1 cellular context compared by ENCODE assay signal in the genomic region with DNA sequence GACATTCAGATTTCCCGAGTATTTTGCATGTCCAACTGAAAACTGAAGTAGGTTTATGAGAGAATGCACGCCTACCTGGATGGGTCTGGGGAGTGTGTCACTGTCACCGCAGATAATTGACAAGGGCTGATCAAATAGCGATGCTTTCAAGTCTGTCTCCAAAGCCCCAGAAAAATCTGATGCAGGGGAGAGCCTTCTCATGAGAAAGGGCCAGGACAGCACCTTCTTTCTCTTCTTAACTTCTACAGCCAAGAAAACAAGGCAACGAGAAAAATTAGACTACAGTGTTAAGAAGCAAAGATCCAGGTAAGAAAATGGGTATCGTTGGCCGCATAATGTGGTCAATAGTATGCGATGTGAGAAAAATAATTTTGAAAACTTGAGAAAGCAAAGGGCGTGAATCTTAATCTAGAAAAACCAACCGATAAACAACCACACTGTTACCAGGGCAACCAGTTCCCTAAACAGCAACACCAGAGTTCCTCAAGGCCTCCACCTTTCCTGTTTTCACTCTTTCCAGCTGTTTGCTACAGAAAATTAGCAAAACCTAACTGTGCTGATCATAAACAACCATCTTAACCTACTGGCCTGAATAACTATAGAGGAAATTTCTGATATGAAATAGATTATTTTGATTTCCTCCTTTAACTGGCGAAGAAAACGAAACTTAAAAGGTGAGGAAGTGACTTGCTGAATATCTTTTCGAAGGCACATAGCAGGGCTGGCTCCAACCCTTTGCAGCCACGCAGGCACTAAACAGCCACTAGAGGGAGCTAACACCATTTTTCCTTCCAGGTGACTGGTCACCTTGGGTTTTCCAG.
TF ChIP-seq lines count a peak whose summit lies in the region.

No MANE protein-coding gene starts in this region.

TF ChIP-seq in IMR-90, 13 proteins besides CTCF, POLR2A, EP300 and RAD21:
- TF ChIP-seq, protein P1, sequence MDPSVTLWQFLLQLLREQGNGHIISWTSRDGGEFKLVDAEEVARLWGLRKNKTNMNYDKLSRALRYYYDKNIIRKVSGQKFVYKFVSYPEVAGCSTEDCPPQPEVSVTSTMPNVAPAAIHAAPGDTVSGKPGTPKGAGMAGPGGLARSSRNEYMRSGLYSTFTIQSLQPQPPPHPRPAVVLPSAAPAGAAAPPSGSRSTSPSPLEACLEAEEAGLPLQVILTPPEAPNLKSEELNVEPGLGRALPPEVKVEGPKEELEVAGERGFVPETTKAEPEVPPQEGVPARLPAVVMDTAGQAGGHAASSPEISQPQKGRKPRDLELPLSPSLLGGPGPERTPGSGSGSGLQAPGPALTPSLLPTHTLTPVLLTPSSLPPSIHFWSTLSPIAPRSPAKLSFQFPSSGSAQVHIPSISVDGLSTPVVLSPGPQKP (IDR thresholded peaks at IDR 0.05; ENCODE audit: borderline replicate concordance, low read depth, low read length): no peak
- no peak for TF ChIP-seq CHD1 (IDR thresholded peaks at IDR 0.05; ENCODE audit: low read depth, low read length)
- TF ChIP-seq SMC3 (IDR thresholded peaks at IDR 0.05; ENCODE audit: low read depth, low read length): peak; percentile 45; the same call in 1 of the 2 replicates
- no peak for TF ChIP-seq FOS (IDR thresholded peaks at IDR 0.05; ENCODE audit: low read depth, low read length)
TF ChIP-seq in IMR-90: peak in this region for 1.
